10 cellular contexts compared by ENCODE assay signal in the genomic region with DNA sequence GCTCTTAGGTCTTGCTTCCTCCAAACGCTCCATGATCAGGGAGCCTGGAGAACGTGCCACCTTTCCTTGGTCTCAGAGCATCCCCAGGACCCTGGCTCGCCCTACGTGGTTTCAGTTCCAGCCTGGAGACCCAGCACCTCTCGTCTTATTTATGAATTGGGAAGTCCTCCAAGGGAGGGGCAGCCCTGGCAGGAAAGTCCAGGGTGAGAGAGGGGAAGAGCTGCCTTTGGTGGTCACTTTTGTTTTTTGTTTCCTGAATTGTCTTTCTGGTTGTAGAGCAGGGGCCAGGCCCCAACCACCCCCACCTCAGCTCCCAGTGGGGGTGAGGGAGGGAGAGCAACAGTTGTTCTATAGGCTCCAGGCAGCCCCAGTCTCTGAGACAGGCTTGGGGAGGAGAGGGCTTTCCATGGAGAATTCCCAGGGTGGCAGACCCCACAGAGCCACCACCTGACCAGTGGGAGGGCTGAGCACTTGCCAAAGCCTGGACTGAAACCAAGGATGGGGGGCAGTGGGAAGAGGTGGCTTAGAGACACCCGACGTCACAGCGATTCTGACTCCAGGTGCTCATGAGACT. TPM values are rescaled to one million over a fixed set of nuclear protein-coding genes. Genes with fewer than 3 reads are reported as not detected.
A peak's percentile ranks its signal among the peaks of the same experiment; 100 is the strongest.
DNase-seq lines count a peak whose midpoint lies in the region; ATAC-seq and TF ChIP-seq lines count a peak whose summit lies in the region.
"Had no signal": no experiment of that assay in that cellular context is flagged by ENCODE, and none has a peak within 500 bp of the region (broad histone marks: within the 10 kb centered on the region; RNA-seq: fewer than 3 reads in every experiment).

No MANE protein-coding gene starts in this region.

- H3K4me3 Mint-ChIP-seq in activated naive CD4-positive, alpha-beta T cell treated with anti-CD3 and anti-CD28 coated beads, Interleukin-2, amount 50 U/mL, for 24 hours = peak overlapping the region; percentile 23
- peak overlapping the region; percentile 19 for H3K4me3 Mint-ChIP-seq in activated CD4-positive, alpha-beta memory T cell treated with anti-CD3 and anti-CD28 coated beads, Interleukin-2, amount 10 ng/mL, durations not matched to agents 7 days and 5 days

- H3K27ac ChIP-seq in left lung = peak overlapping the region; percentile 39 to 98
- peak overlapping the region; percentile 87 for H3K27ac ChIP-seq in upper lobe of right lung
- H3K27ac ChIP-seq: parathyroid adenoma had no signal

- H3K4me3 ChIP-seq in left lung = no peak overlapping the region
- no peak overlapping the region for H3K4me3 ChIP-seq in upper lobe of right lung

- no peaks in the 10 kb centered on the region for H3K9me3 Mint-ChIP-seq in activated naive CD4-positive, alpha-beta T cell treated with anti-CD3 and anti-CD28 coated beads, Interleukin-2, amount 50 U/mL, for 24 hours
- H3K9me3 Mint-ChIP-seq in activated CD4-positive, alpha-beta memory T cell treated with anti-CD3 and anti-CD28 coated beads, Interleukin-2, amount 10 ng/mL, durations not matched to agents 7 days and 5 days = no peaks in the 10 kb centered on the region

- ATAC-seq in left lung (no peak), upper lobe of right lung (no peak), GM18505 (IDR thresholded peaks at IDR 0.05; ENCODE audit: unreplicated experiment) (no peak), HG03196 (IDR thresholded peaks at IDR 0.05; ENCODE audit: unreplicated experiment) (no peak)
- ATAC-seq: HCT116 had no signal

- no peak for DNase-seq in activated naive CD4-positive, alpha-beta T cell treated with Interleukin-2 at 50 U/mL for 16 hours
- DNase-seq in activated CD4-positive, alpha-beta memory T cell treated with anti-CD3 and anti-CD28 coated beads, Interleukin-2, amount 10 ng/mL, durations not matched to agents 7 days and 5 days = no peak
- DNase-seq in left lung (no peak), upper lobe of right lung (no peak), C1 segment of cervical spinal cord (lab: John Stamatoyannopoulos, UW) (no peak)

- H3K27me3 ChIP-seq in left lung = no peaks in the 10 kb centered on the region
- no peaks in the 10 kb centered on the region for H3K27me3 ChIP-seq in upper lobe of right lung

- TF ChIP-seq CTCF in left lung (IDR thresholded peaks at IDR 0.05) (no peak), upper lobe of right lung (IDR thresholded peaks at IDR 0.05) (no peak)

- peaks cover 95% of the 10 kb centered on the region for H3K4me1 Mint-ChIP-seq in activated naive CD4-positive, alpha-beta T cell treated with anti-CD3 and anti-CD28 coated beads, Interleukin-2, amount 50 U/mL, for 24 hours
- H3K4me1 Mint-ChIP-seq in activated CD4-positive, alpha-beta memory T cell treated with anti-CD3 and anti-CD28 coated beads, Interleukin-2, amount 10 ng/mL, durations not matched to agents 7 days and 5 days = peaks cover 82% of the 10 kb centered on the region

- TF ChIP-seq POLR2A in GM18505 (IDR thresholded peaks at IDR 0.05; ENCODE audit: borderline replicate concordance, extremely low read depth, insufficient read depth, insufficient read length) = no peak

- peak overlapping the region; percentile 49 for H3K27ac Mint-ChIP-seq in activated naive CD4-positive, alpha-beta T cell treated with anti-CD3 and anti-CD28 coated beads, Interleukin-2, amount 50 U/mL, for 24 hours
- H3K27ac Mint-ChIP-seq in activated CD4-positive, alpha-beta memory T cell treated with anti-CD3 and anti-CD28 coated beads, Interleukin-2, amount 10 ng/mL, durations not matched to agents 7 days and 5 days = peak overlapping the region; percentile 98

- intact Hi-C loops in left lung (cut with DNase I) = no loop called here
- intact Hi-C loops in upper lobe of right lung (cut with DNase I) = no loop called here

- H3K9me3 ChIP-seq in left lung (no peaks in the 10 kb centered on the region), upper lobe of right lung (no peaks in the 10 kb centered on the region)

- peaks cover 3% of the 10 kb centered on the region for H3K36me3 Mint-ChIP-seq in activated naive CD4-positive, alpha-beta T cell treated with anti-CD3 and anti-CD28 coated beads, Interleukin-2, amount 50 U/mL, for 24 hours
- H3K36me3 Mint-ChIP-seq in activated CD4-positive, alpha-beta memory T cell treated with anti-CD3 and anti-CD28 coated beads, Interleukin-2, amount 10 ng/mL, durations not matched to agents 7 days and 5 days (ENCODE audit: low read depth) = peaks cover 82% of the 10 kb centered on the region

- H3K27me3 Mint-ChIP-seq in activated naive CD4-positive, alpha-beta T cell treated with anti-CD3 and anti-CD28 coated beads, Interleukin-2, amount 50 U/mL, for 24 hours = no peaks in the 10 kb centered on the region
- no peaks in the 10 kb centered on the region for H3K27me3 Mint-ChIP-seq in activated CD4-positive, alpha-beta memory T cell treated with anti-CD3 and anti-CD28 coated beads, Interleukin-2, amount 10 ng/mL, durations not matched to agents 7 days and 5 days

- H3K36me3 ChIP-seq in left lung (peaks cover 0 to 5% of the 10 kb centered on the region in 2 donors), upper lobe of right lung (no peaks in the 10 kb centered on the region)

- H3K4me1 ChIP-seq in left lung = peaks cover 25 to 100% of the 10 kb centered on the region in 2 donors
- H3K4me1 ChIP-seq in upper lobe of right lung = peaks cover 66% of the 10 kb centered on the region

- CTCF ChIA-PET in activated CD4-positive, alpha-beta memory T cell treated with anti-CD3 and anti-CD28 coated beads, Interleukin-2, amount 10 ng/mL, durations not matched to agents 7 days and 5 days (lab: Charles Lee) = no interaction called here

- POLR2A ChIA-PET in activated CD4-positive, alpha-beta memory T cell treated with anti-CD3 and anti-CD28 coated beads, Interleukin-2, amount 10 ng/mL, durations not matched to agents 7 days and 5 days (lab: Charles Lee) = interaction anchor here (0.7 to 5.0 kb wide), 7 partner anchors 7 to 316 kb away, joined by 3 to 36 read pairs (median 8); a partner anchor contains a TSS

RNA-seq across cellular contexts. Expression of a gene that starts 12.9 kb away (rescaled TPM):
- 10 to 100 TPM; 69.1 to 70.6 TPM for total RNA-seq in activated CD4-positive, alpha-beta memory T cell treated with anti-CD3 and anti-CD28 coated beads, Interleukin-2, amount 10 ng/mL, durations not matched to agents 7 days and 5 days
- total RNA-seq in left lung (10 to 100 TPM; 38.7 to 71.5 TPM), upper lobe of right lung (35.3 TPM)
